ENCODE assay signal across 1 cellular context in the genomic region with DNA sequence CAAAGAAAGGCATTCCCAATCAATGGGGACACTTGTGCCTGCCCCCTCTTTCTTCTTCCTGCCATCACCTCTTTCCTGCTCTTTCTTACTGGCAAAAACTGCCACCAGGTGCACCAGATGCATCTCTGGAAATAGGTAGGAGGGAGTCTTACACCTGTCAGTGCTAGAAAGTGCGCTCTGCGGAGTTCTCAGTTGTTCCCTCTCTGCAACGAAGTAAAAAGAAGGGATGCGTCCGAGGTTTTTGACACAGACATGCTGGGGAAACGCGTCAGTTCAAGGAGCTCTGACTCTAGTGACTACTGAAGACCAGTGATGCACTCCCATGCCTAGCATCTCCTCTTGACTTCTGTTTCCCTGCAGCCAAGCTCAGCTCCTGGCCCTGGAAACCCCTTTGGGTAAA.
TF ChIP-seq lines count a peak whose summit lies in the region.

No MANE protein-coding gene starts in this region.

TF ChIP-seq in SK-N-SH treated with all-trans-retinoic acid at 6 μM for 48 hours, 23 proteins besides CTCF, POLR2A, EP300 and RAD21 (continued from another document):
- TF ChIP-seq, protein P1, sequence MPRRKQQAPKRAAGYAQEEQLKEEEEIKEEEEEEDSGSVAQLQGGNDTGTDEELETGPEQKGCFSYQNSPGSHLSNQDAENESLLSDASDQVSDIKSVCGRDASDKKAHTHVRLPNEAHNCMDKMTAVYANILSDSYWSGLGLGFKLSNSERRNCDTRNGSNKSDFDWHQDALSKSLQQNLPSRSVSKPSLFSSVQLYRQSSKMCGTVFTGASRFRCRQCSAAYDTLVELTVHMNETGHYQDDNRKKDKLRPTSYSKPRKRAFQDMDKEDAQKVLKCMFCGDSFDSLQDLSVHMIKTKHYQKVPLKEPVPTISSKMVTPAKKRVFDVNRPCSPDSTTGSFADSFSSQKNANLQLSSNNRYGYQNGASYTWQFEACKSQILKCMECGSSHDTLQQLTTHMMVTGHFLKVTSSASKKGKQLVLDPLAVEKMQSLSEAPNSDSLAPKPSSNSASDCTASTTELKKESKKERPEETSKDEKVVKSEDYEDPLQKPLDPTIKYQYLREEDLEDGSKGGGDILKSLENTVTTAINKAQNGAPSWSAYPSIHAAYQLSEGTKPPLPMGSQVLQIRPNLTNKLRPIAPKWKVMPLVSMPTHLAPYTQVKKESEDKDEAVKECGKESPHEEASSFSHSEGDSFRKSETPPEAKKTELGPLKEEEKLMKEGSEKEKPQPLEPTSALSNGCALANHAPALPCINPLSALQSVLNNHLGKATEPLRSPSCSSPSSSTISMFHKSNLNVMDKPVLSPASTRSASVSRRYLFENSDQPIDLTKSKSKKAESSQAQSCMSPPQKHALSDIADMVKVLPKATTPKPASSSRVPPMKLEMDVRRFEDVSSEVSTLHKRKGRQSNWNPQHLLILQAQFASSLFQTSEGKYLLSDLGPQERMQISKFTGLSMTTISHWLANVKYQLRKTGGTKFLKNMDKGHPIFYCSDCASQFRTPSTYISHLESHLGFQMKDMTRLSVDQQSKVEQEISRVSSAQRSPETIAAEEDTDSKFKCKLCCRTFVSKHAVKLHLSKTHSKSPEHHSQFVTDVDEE (CRISPR knock-in tag; IDR thresholded peaks at IDR 0.05): no peak
TF ChIP-seq in SK-N-SH treated with all-trans-retinoic acid at 6 μM for 48 hours: peak in this region for 0.
